11 cellular contexts compared by ENCODE assay signal in the genomic region with DNA sequence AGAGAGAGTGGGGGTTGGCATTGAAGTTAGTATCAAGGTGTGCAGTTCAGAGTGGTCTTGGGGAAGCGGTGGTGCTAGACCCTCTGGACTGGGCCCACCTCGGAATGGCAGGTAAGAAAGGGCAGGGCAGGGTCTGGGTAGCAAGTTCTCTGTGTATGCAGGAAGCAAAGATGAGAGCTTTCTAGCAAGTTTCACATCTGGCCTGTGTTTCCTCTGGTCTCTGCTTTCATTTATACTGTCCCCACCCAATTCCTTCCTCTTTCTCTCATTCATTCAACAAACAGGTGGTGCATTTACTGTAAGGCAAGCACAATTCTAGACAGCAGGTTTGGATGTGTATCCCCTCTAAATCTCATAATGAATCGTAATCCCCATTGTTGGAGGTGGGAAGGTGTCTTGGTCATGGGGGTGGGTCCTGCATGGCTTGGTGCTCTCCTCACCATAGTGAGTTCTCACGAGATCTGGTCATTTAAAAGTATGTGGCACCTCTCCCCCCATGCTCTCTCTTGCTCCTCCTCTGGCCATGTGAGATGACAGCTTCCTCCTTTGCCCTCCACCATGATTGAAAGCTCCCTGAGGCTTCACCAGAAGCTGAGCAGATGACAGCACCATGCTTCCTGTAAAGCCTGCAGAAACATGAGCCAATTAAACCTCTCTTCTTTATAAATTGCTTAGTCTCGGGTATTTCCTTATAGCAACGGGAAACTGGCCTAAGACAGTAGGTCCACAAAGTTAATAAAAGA. TPM values are rescaled to one million over a fixed set of nuclear protein-coding genes. Genes with fewer than 3 reads are reported as not detected.
DNase-seq lines count a peak whose midpoint lies in the region; ATAC-seq and TF ChIP-seq lines count a peak whose summit lies in the region.
"Had no signal": no experiment of that assay in that cellular context is flagged by ENCODE, and none has a peak within 500 bp of the region (broad histone marks: within the 10 kb centered on the region; RNA-seq: fewer than 3 reads in every experiment).

No MANE protein-coding gene starts in this region.

- peak overlapping the region; percentile 49 for H3K4me3 Mint-ChIP-seq in activated naive CD8-positive, alpha-beta T cell
- H3K4me3 Mint-ChIP-seq in activated naive CD8-positive, alpha-beta T cell treated with anti-CD3 and anti-CD28 coated beads for 36 hours: no peak overlapping the region
- H3K4me3 Mint-ChIP-seq in T-helper 1 cell treated with Interleukin-12 subunit alpha and Interleukin-12 subunit beta and Interleukin-4 antibody, amounts not matched to agents 30 μg/mL and 1 μg/mL, for 36 hours: peak overlapping the region; percentile 52

- intact Hi-C loops in tibial artery (cut with DNase I; ENCODE audit: low total_unique reads) (loop anchor here (5.0 to 10.0 kb wide), 3 partner anchors 98 to 265 kb away; partner anchors contain the start of gene COX7A2L), PC-3 (cut with micrococcal nuclease) (no loop called here)

- H3K36me3 Mint-ChIP-seq in activated naive CD8-positive, alpha-beta T cell: no peaks in the 10 kb centered on the region
- H3K36me3 Mint-ChIP-seq in activated naive CD8-positive, alpha-beta T cell treated with anti-CD3 and anti-CD28 coated beads for 36 hours: peaks cover 10% of the 10 kb centered on the region
- peaks cover 12% of the 10 kb centered on the region for H3K36me3 Mint-ChIP-seq in T-helper 1 cell treated with Interleukin-12 subunit alpha and Interleukin-12 subunit beta and Interleukin-4 antibody, amounts not matched to agents 30 μg/mL and 1 μg/mL, for 36 hours (ENCODE audit: low read depth)

- CTCF ChIA-PET in PC-3 (lab: Charles Lee): no interaction called here

- DNase-seq in activated naive CD8-positive, alpha-beta T cell treated with anti-CD3 and anti-CD28 coated beads for 36 hours: no peak
- DNase-seq in tibial artery (no peak), PC-3 (no peak)
- DNase-seq: erythroblast; NCI-H748 treated with DMSO at 0.1 percent for 48 hours; stimulated activated CD8-positive, alpha-beta memory T cell treated with anti-CD3 and anti-CD28 coated beads, Interleukin-4, amount 100 ng/mL, for 48 hours had no signal

- ATAC-seq in HG03565 (IDR thresholded peaks at IDR 0.05; ENCODE audit: unreplicated experiment) (no peak), PC-3 (no peak), GM21717 (IDR thresholded peaks at IDR 0.05; ENCODE audit: unreplicated experiment) (no peak)

- H3K9me3 ChIP-seq in liver (ENCODE audit: control insufficient read depth in 4 of 4, low read length in 3 of 4): no peaks in the 10 kb centered on the region
- H3K9me3 ChIP-seq in tibial artery: no peaks in the 10 kb centered on the region
- H3K9me3 ChIP-seq in PC-3 (ENCODE audit: low read length): no peaks in the 10 kb centered on the region

- H3K27ac ChIP-seq in liver (ENCODE audit: low read depth in 1 of 2, low read length in 2 of 2) (peak overlapping the region; percentile 75 to 94), tibial artery (peak overlapping the region; percentile 62 to 84), PC-3 (ENCODE audit: low read length) (no peak overlapping the region)

- peaks cover 51% of the 10 kb centered on the region for H3K4me1 Mint-ChIP-seq in activated naive CD8-positive, alpha-beta T cell (ENCODE audit: low read depth)
- peaks cover 42% of the 10 kb centered on the region for H3K4me1 Mint-ChIP-seq in activated naive CD8-positive, alpha-beta T cell treated with anti-CD3 and anti-CD28 coated beads for 36 hours
- peaks cover 66% of the 10 kb centered on the region for H3K4me1 Mint-ChIP-seq in T-helper 1 cell treated with Interleukin-12 subunit alpha and Interleukin-12 subunit beta and Interleukin-4 antibody, amounts not matched to agents 30 μg/mL and 1 μg/mL, for 36 hours (ENCODE audit: low read depth)

- H3K79me2 ChIP-seq in PC-3 (ENCODE audit: low read length): no peaks in the 10 kb centered on the region

- POLR2A ChIA-PET in PC-3 (lab: Charles Lee; ENCODE audit: unreplicated experiment): no interaction called here

- H4K20me1 ChIP-seq in PC-3 (ENCODE audit: low read length): no peaks in the 10 kb centered on the region

- H3K27ac Mint-ChIP-seq in activated naive CD8-positive, alpha-beta T cell: no peak overlapping the region
- H3K27ac Mint-ChIP-seq in activated naive CD8-positive, alpha-beta T cell treated with anti-CD3 and anti-CD28 coated beads for 36 hours: no peak overlapping the region
- peak overlapping the region; percentile 18 for H3K27ac Mint-ChIP-seq in T-helper 1 cell treated with Interleukin-12 subunit alpha and Interleukin-12 subunit beta and Interleukin-4 antibody, amounts not matched to agents 30 μg/mL and 1 μg/mL, for 36 hours

- H3K27me3 Mint-ChIP-seq in activated naive CD8-positive, alpha-beta T cell: no peaks in the 10 kb centered on the region
- H3K27me3 Mint-ChIP-seq in activated naive CD8-positive, alpha-beta T cell treated with anti-CD3 and anti-CD28 coated beads for 36 hours: no peaks in the 10 kb centered on the region
- H3K27me3 Mint-ChIP-seq in T-helper 1 cell treated with Interleukin-12 subunit alpha and Interleukin-12 subunit beta and Interleukin-4 antibody, amounts not matched to agents 30 μg/mL and 1 μg/mL, for 36 hours (ENCODE audit: low read depth): peaks cover 3% of the 10 kb centered on the region

- H3K27me3 ChIP-seq in liver (ENCODE audit: control insufficient read depth in 4 of 4, insufficient read depth in 4 of 4, low read length in 3 of 4) (no peaks in the 10 kb centered on the region), tibial artery (no peaks in the 10 kb centered on the region), PC-3 (ENCODE audit: low read length) (no peaks in the 10 kb centered on the region)

- peaks cover 2 to 28% (median 9%) of the 10 kb centered on the region in 4 donors for H3K4me1 ChIP-seq in liver (ENCODE audit: control insufficient read depth in 4 of 4, insufficient read depth in 4 of 4, low read length in 3 of 4)
- H3K4me1 ChIP-seq in tibial artery: peaks cover 0 to 49% (median 27%) of the 10 kb centered on the region in 4 donors
- peaks cover 5% of the 10 kb centered on the region; the same call in 1 of the 2 replicates for H3K4me1 ChIP-seq in PC-3 (ENCODE audit: insufficient read depth, low read length)

- WGBS in liver: 98% methylated on average over 6 of the region's 6 CpGs

- H3K4me2 ChIP-seq in PC-3 (ENCODE audit: low read length): no peak overlapping the region

- H3K9ac ChIP-seq in liver (ENCODE audit: low read depth in 1 of 2, low read length in 2 of 2): no peak overlapping the region
- H3K9ac ChIP-seq in PC-3 (ENCODE audit: low read length): no peak overlapping the region

- no TSS peak for BruUV-seq in PC-3 (replicated peaks; lab: Mats Ljungman, UMichigan)

- H3K36me3 ChIP-seq in liver (ENCODE audit: control insufficient read depth in 4 of 4, insufficient read depth in 3 of 4, low read depth in 1 of 4, low read length in 3 of 4): no peaks in the 10 kb centered on the region
- no peaks in the 10 kb centered on the region for H3K36me3 ChIP-seq in tibial artery
- no peaks in the 10 kb centered on the region for H3K36me3 ChIP-seq in PC-3 (ENCODE audit: low read depth, low read length)

- no peak for TF ChIP-seq CTCF in liver (IDR thresholded peaks at IDR 0.05; ENCODE audit: low read depth, low read length, missing input control)
- TF ChIP-seq CTCF in tibial artery (IDR thresholded peaks at IDR 0.05): no peak
- TF ChIP-seq CTCF in PC-3 (conservative IDR thresholded peaks at IDR 0.05; ENCODE audit: low read depth, low read length): no peak

- no peaks in the 10 kb centered on the region for H3K9me2 ChIP-seq in PC-3 (replicated peaks; ENCODE audit: low read length)

- no peak overlapping the region for H3K4me3 ChIP-seq in liver (ENCODE audit: low read depth in 1 of 3, low read length in 3 of 3)
- no peak overlapping the region for H3K4me3 ChIP-seq in tibial artery
- no peak overlapping the region for H3K4me3 ChIP-seq in PC-3 (ENCODE audit: low read length)

- no peak overlapping the region for H2AFZ ChIP-seq in PC-3 (ENCODE audit: low read length)

- H3K9me3 Mint-ChIP-seq in activated naive CD8-positive, alpha-beta T cell (ENCODE audit: low read depth): peaks cover 4% of the 10 kb centered on the region
- H3K9me3 Mint-ChIP-seq in activated naive CD8-positive, alpha-beta T cell treated with anti-CD3 and anti-CD28 coated beads for 36 hours: peaks cover 10% of the 10 kb centered on the region
- peaks cover 12% of the 10 kb centered on the region for H3K9me3 Mint-ChIP-seq in T-helper 1 cell treated with Interleukin-12 subunit alpha and Interleukin-12 subunit beta and Interleukin-4 antibody, amounts not matched to agents 30 μg/mL and 1 μg/mL, for 36 hours

- TF ChIP-seq RAD21 in liver (IDR thresholded peaks at IDR 0.05): no peak

- H3F3A ChIP-seq in PC-3 (ENCODE audit: low read length, unreplicated experiment): no peaks in the 10 kb centered on the region

TF ChIP-seq in liver, 16 proteins besides CTCF, POLR2A, EP300 and RAD21 (continues in another document):
- TF ChIP-seq MAX (IDR thresholded peaks at IDR 0.05) (no peak), REST (IDR thresholded peaks at IDR 0.05) (no peak)

RNA-seq across cellular contexts. Expression of gene PKDCC, which starts 51.8 kb away (rescaled TPM):
- total RNA-seq in activated naive CD8-positive, alpha-beta T cell treated with anti-CD3 and anti-CD28 coated beads for 36 hours: not detected
- total RNA-seq in liver: 10 to 100 TPM; 24.9 to 76.0 TPM
- polyA plus RNA-seq in liver: 10 to 100 TPM in 1 of 2 donors, 1 to 10 TPM in 1; 2.0 to 14.6 TPM
- total RNA-seq in PC-3 (2014; rRNA removed): 1.9 and 2.1 TPM in 2 replicates
